In the genomic region with DNA sequence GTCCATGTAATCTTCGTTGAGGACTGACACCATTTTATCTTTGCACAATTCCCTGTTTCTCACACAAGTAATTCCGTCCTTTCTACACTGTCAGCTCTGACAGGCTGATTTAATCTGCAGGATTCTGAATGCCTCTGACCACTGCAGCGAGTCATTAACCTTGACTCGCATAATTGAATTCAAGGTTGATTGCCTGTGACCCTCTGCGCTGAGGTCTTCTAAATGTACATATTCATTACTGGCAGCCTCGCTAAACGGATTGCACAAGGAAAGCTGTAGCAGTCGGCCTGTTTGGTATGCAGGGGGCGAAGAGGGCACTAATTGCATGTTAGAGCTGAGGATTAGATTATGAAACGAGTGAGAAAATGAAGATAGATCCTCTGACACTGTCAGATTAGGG, we compare ENCODE assay signal across 18 cellular contexts.
DNase-seq lines count a peak whose midpoint lies in the region; ATAC-seq, FAIRE-seq and TF ChIP-seq lines count a peak whose summit lies in the region.
"Had no signal": no experiment of that assay in that cellular context is flagged by ENCODE, and none has a peak within 500 bp of the region (broad histone marks: within the 10 kb centered on the region; RNA-seq: fewer than 3 reads in every experiment).

No MANE protein-coding gene starts in this region.

- H3K4me1 Mint-ChIP-seq in GM23338 = peaks cover 7% of the 10 kb centered on the region
- H3K4me1 Mint-ChIP-seq: B cell had no signal

- no peaks in the 10 kb centered on the region for H3K4me1 ChIP-seq in GM23338 (ENCODE audit: insufficient read depth)
- peaks cover 0 to 4% (median 0%) of the 10 kb centered on the region in 4 experiments; a peak in 1 of 7 replicates for H3K4me1 ChIP-seq in H1 (replicated peaks in 1 of 4; ENCODE audit: control insufficient read depth in 3 of 4, insufficient read depth in 4 of 4, low read length in 3 of 4)

- H3K4me3 Mint-ChIP-seq in GM23338 = no peak overlapping the region
- H3K4me3 Mint-ChIP-seq: B cell; CD8-positive, alpha-beta T cell had no signal

- H3K27ac ChIP-seq in GM23338 (ENCODE audit: low read depth) = no peak overlapping the region
- no peak overlapping the region for H3K27ac ChIP-seq in H1 (ENCODE audit: low read depth, low read length)
- H3K27ac ChIP-seq in neural cell (ENCODE audit: low read length) = peak overlapping the region; percentile 19

- DNase-seq in GM23338 (ENCODE audit: low spot score) = peak; percentile 23
- peak; percentile 4 for DNase-seq in NB4 (ENCODE audit: low read depth)
- DNase-seq in H1 (ENCODE audit: low read depth in 1 of 2, low spot score in 2 of 2) = no peak
- no peak for DNase-seq in epidermal melanocyte (ENCODE audit: insufficient read length, low spot score)
- DNase-seq: ACHN; CD8-positive, alpha-beta T cell; GOT3; Karpas-422; NCI-H1417 treated with DMSO at 0.1 percent for 48 hours; NCI-H2081; NCI-H524; SHP77 treated with DMSO at 0.1 percent for 48 hours had no signal

- TF ChIP-seq POLR2A in NB4 (IDR thresholded peaks at IDR 0.05; ENCODE audit: extremely low read depth, insufficient read length) (no peak), H1 (IDR thresholded peaks at IDR 0.05; ENCODE audit: control extremely low read depth in 1 of 2, low read depth in 2 of 2, low read length in 2 of 2) (no peak)

- H3K9me3 ChIP-seq in H1 (ENCODE audit: insufficient read depth in 2 of 2, low read depth in 1 of 2, low read length in 1 of 2) = no peaks in the 10 kb centered on the region
- no peaks in the 10 kb centered on the region for H3K9me3 ChIP-seq in neural cell (ENCODE audit: low read length)

- CTCF ChIA-PET in H1 (lab: Charles Lee; ENCODE audit: partially characterized antibody) = interaction anchor here (1.1 kb wide), 1 partner anchor 401 kb away, joined by 3 read pairs; no protein-coding TSS in a partner anchor

- no peak overlapping the region for H2AK5ac ChIP-seq in H1 (ENCODE audit: low read depth, low read length)

- ATAC-seq in GM23338 (no peak; the same call in 2 of the 3 replicates), HG02840 (IDR thresholded peaks at IDR 0.05; ENCODE audit: low FRiP score, unreplicated experiment) (no peak), GM19324 (IDR thresholded peaks at IDR 0.05; ENCODE audit: low FRiP score, unreplicated experiment) (no peak), GM18907 (IDR thresholded peaks at IDR 0.05; ENCODE audit: unreplicated experiment) (no peak)
- ATAC-seq: CD8-positive, alpha-beta T cell; Panc1 had no signal

- no peak for FAIRE-seq in H1 (lab: Jason Lieb, UNC)

- WGBS in H1 (ENCODE audit: extremely low coverage in 1 of 2, insufficient coverage in 1 of 2, insufficient read length in 1 of 2, insufficient replicate concordance in 2 of 2, low coverage in 1 of 2, low lambda C conversion rate in 2 of 2, missing lambda C conversion rate in 1 of 2), 2 experiments = 58% methylated on average over 10 of the region's 10 CpGs; no CpG with 5 or more reads in 1 of the 2 experiments

- H3K9me2 ChIP-seq in GM23338 (ENCODE audit: insufficient read depth) (no peaks in the 10 kb centered on the region), neural cell (ENCODE audit: insufficient read depth, low read length) (no peaks in the 10 kb centered on the region)

- H3K18ac ChIP-seq in H1 (ENCODE audit: extremely low read depth, low read length) = no peak overlapping the region

- H2BK12ac ChIP-seq in H1 (ENCODE audit: low read depth, low read length) = no peak overlapping the region

- H3K36me3 ChIP-seq in GM23338 (ENCODE audit: insufficient read depth) (no peaks in the 10 kb centered on the region), H1 (ENCODE audit: control insufficient read depth in 2 of 4, insufficient read depth in 4 of 4, low read length in 3 of 4) (no peaks in the 10 kb centered on the region), neural cell (ENCODE audit: insufficient read depth, low read length) (no peaks in the 10 kb centered on the region)

- H3F3A ChIP-seq in GM23338 (replicated peaks; ENCODE audit: low read depth) = no peaks in the 10 kb centered on the region
- no peaks in the 10 kb centered on the region for H3F3A ChIP-seq in neural cell (ENCODE audit: insufficient read depth, low read length, poor library complexity, severe bottlenecking)

- no peaks in the 10 kb centered on the region for H4K20me1 ChIP-seq in GM23338 (replicated peaks; ENCODE audit: insufficient read depth)
- no peaks in the 10 kb centered on the region for H4K20me1 ChIP-seq in H1 (replicated peaks in 1 of 2; ENCODE audit: control insufficient read depth in 1 of 2, insufficient read depth in 2 of 2, low read length in 2 of 2)
- no peaks in the 10 kb centered on the region for H4K20me1 ChIP-seq in neural cell (ENCODE audit: insufficient read depth)

- H2BK15ac ChIP-seq in H1 (ENCODE audit: low read length) = no peak overlapping the region

- H4K5ac ChIP-seq in H1 (ENCODE audit: insufficient read length, low read depth, low read length) = no peak overlapping the region

- H3K4ac ChIP-seq in H1 (replicated peaks; ENCODE audit: insufficient read length, low read depth, low read length) = no peak overlapping the region

- H3K79me2 ChIP-seq in GM23338 (replicated peaks; ENCODE audit: insufficient read depth) = no peaks in the 10 kb centered on the region
- no peaks in the 10 kb centered on the region for H3K79me2 ChIP-seq in H1 (ENCODE audit: control insufficient read depth in 1 of 2, insufficient read depth in 2 of 2, low read length in 2 of 2)
- H3K79me2 ChIP-seq in neural cell (replicated peaks; ENCODE audit: insufficient read depth, low read length) = no peaks in the 10 kb centered on the region

- H3K27me3 ChIP-seq in GM23338 (ENCODE audit: insufficient read depth) (no peaks in the 10 kb centered on the region), H1 (replicated peaks in 1 of 4; ENCODE audit: control insufficient read depth in 3 of 4, extremely low read depth in 1 of 4, insufficient read depth in 3 of 4, low read length in 3 of 4) (no peaks in the 10 kb centered on the region), neural cell (ENCODE audit: insufficient read depth, low read depth, low read length) (no peaks in the 10 kb centered on the region)

- TF ChIP-seq EP300 in H1 (IDR thresholded peaks at IDR 0.05; ENCODE audit: borderline replicate concordance in 1 of 2, low read depth in 2 of 2, low read length in 2 of 2) (no peak), neural cell (conservative IDR thresholded peaks at IDR 0.05; ENCODE audit: poor library complexity, severe bottlenecking) (no peak)

- H3K56ac ChIP-seq in H1 (replicated peaks; ENCODE audit: insufficient read length, low read depth, low read length) = no peak overlapping the region

- H3K23me2 ChIP-seq in H1 (ENCODE audit: low read depth, low read length) = no peaks in the 10 kb centered on the region

- H3K9ac ChIP-seq in H1 (replicated peaks in 1 of 4; ENCODE audit: extremely low read depth in 1 of 4, low read depth in 3 of 4, low read length in 3 of 4) (no peak overlapping the region), neural cell (ENCODE audit: low read length) (peak overlapping the region; percentile 29)

- POLR2A ChIA-PET in H1 (lab: Charles Lee; ENCODE audit: partially characterized antibody) = no interaction called here

- H3K4me2 ChIP-seq in GM23338 (no peak overlapping the region), H1 (ENCODE audit: insufficient read depth in 1 of 2, low read depth in 2 of 2, low read length in 2 of 2) (no peak overlapping the region; a peak in 1 of 4 replicates), neural cell (ENCODE audit: low read length) (peak overlapping the region; percentile 42)

- no peak overlapping the region for H4K91ac ChIP-seq in H1 (replicated peaks; ENCODE audit: insufficient read length, low read length)

- no peak overlapping the region for H2BK20ac ChIP-seq in H1 (ENCODE audit: low read length)

- H3K27me3 Mint-ChIP-seq in GM23338 (ENCODE audit: insufficient read depth, low read depth, poor library complexity) = peaks cover 2% of the 10 kb centered on the region
- H3K27me3 Mint-ChIP-seq: B cell had no signal

- H3K9me3 Mint-ChIP-seq in GM23338 = no peaks in the 10 kb centered on the region

- no peak overlapping the region for H3K14ac ChIP-seq in H1 (ENCODE audit: insufficient read length)

- no peak overlapping the region for H4K8ac ChIP-seq in H1 (ENCODE audit: extremely low read depth, insufficient read depth, low read length)

- H2AFZ ChIP-seq in GM23338 (no peak overlapping the region), H1 (ENCODE audit: low read length) (0 out of 2 replicates have a peak overlapping the region, but pooled peaks have one; percentile 19), neural cell (ENCODE audit: low read depth, low read length) (peak overlapping the region; percentile 47)

- H3K4me3 ChIP-seq in GM23338 = no peak overlapping the region
- H3K4me3 ChIP-seq in NB4 (ENCODE audit: low read depth, low read length) = no peak overlapping the region
- no peak overlapping the region for H3K4me3 ChIP-seq in H1 (ENCODE audit: extremely low read depth in 1 of 4, insufficient read depth in 2 of 4, low read depth in 3 of 4, low read length in 4 of 4)
- H3K4me3 ChIP-seq in neural cell (ENCODE audit: low read length) = peak overlapping the region; percentile 37

- no peak overlapping the region for H3K27ac Mint-ChIP-seq in GM23338
- H3K27ac Mint-ChIP-seq: B cell; CD8-positive, alpha-beta T cell had no signal

- no peak for TF ChIP-seq RAD21 in H1 (IDR thresholded peaks at IDR 0.05 in 1 of 2, conservative IDR thresholded peaks at IDR 0.05 in 1 of 2; ENCODE audit: low read depth in 2 of 2, low read length in 2 of 2)
- no peak for TF ChIP-seq RAD21 in neural cell (conservative IDR thresholded peaks at IDR 0.05)

- H3K36me3 Mint-ChIP-seq in GM23338 (ENCODE audit: low read depth) = no peaks in the 10 kb centered on the region
- H3K36me3 Mint-ChIP-seq: CD8-positive, alpha-beta T cell had no signal

- H3K23ac ChIP-seq in H1 (ENCODE audit: insufficient read length) = no peak overlapping the region

- no peak overlapping the region for H2BK120ac ChIP-seq in H1 (replicated peaks; ENCODE audit: low read depth, low read length)

- no peak overlapping the region for H2BK5ac ChIP-seq in H1 (ENCODE audit: low read depth, low read length)

- no peaks in the 10 kb centered on the region for H3K79me1 ChIP-seq in H1 (ENCODE audit: low read depth, low read length)

- TF ChIP-seq CTCF in GM23338 (conservative IDR thresholded peaks at IDR 0.05; ENCODE audit: low read depth in 2 of 2) (no peak), NB4 (IDR thresholded peaks at IDR 0.05; ENCODE audit: low read depth, low read length) (no peak), H1 (IDR thresholded peaks at IDR 0.05; ENCODE audit: control extremely low read depth in 1 of 3, insufficient read depth in 1 of 3, low read depth in 1 of 3, low read length in 3 of 3) (no peak), neural cell (IDR thresholded peaks at IDR 0.05; ENCODE audit: poor library complexity, severe bottlenecking) (no peak)

TF ChIP-seq in H1, 55 proteins besides CTCF, POLR2A, EP300 and RAD21:
- TF ChIP-seq KDM5A (IDR thresholded peaks at IDR 0.05; ENCODE audit: low read length) = no peak
- TF ChIP-seq CEBPB (IDR thresholded peaks at IDR 0.05; ENCODE audit: low read depth, low read length) = 0 out of 2 replicates have a peak, but pooled peaks have one; percentile 19

TF ChIP-seq in neural cell, 6 proteins besides CTCF, POLR2A, EP300 and RAD21:
- TF ChIP-seq POLR2AphosphoS5 (IDR thresholded peaks at IDR 0.05) = no peak
- no peak for TF ChIP-seq MXI1 (conservative IDR thresholded peaks at IDR 0.05; ENCODE audit: poor library complexity, severe bottlenecking)
- no peak for TF ChIP-seq EZH2 (IDR thresholded peaks at IDR 0.05; ENCODE audit: borderline replicate concordance, insufficient read depth, low read length, poor library complexity, severe bottlenecking)
TF ChIP-seq in neural cell: peak in this region for 0.

Comparison
In these comparisons a context has a peak if more than half of its experiments do, and no peak if none do; other contexts are left out.
1. DNase-seq: peak in GM23338 (single experiment) and NB4 (single experiment); none in H1 (0 of 2) and epidermal melanocyte (single experiment).